ENCODE assay signal across 8 cellular contexts in the genomic region with DNA sequence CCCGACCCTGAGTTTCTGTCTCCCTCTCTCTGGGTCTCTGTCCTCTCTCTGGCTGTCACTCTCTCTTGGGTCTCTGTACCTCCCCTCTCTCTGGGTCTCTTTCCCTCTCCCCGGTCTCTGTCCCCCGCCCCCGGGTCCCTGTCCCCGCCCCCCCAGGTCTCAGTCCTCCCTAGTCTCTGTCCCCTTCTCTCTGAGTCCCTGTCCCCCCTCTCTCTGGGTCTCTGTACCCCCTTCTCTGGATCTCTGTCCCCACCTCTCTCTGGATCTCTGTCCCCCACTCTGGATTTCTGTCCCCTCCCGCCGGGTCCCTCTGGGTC. TPM values are rescaled to one million over a fixed set of nuclear protein-coding genes. Genes with fewer than 3 reads are reported as not detected.
DNase-seq lines count a peak whose midpoint lies in the region; ATAC-seq and TF ChIP-seq lines count a peak whose summit lies in the region.

No MANE protein-coding gene starts in this region.

- CTCF ChIA-PET in RWPE1 (lab: Yijun Ruan, JAX) = interaction anchor here (1.4 kb wide), 1 partner anchor 8 kb away, joined by 3 read pairs; no protein-coding TSS in a partner anchor

- ATAC-seq in gastrocnemius medialis (no peak), GM21619 (IDR thresholded peaks at IDR 0.05; ENCODE audit: unreplicated experiment) (no peak), HG03378 (IDR thresholded peaks at IDR 0.05; ENCODE audit: unreplicated experiment) (no peak), left colon (no peak)

- no peaks in the 10 kb centered on the region for H3K27me3 ChIP-seq in GM06990 (replicated peaks; ENCODE audit: control insufficient read depth, insufficient read depth, low read length)
- no peaks in the 10 kb centered on the region for H3K27me3 ChIP-seq in esophagus (ENCODE audit: control insufficient read depth in 1 of 2, insufficient read depth in 2 of 2, low read length in 2 of 2)
- H3K27me3 ChIP-seq in gastrocnemius medialis = no peaks in the 10 kb centered on the region

- TF ChIP-seq POLR2A in gastrocnemius medialis (IDR thresholded peaks at IDR 0.05) = no peak

- H3K4me1 ChIP-seq in esophagus (ENCODE audit: control insufficient read depth in 2 of 2, insufficient read depth in 2 of 2, low read length in 1 of 2) (peaks cover 4 to 28% of the 10 kb centered on the region in 2 donors), gastrocnemius medialis (peaks cover 27 to 39% of the 10 kb centered on the region in 2 donors)

- peaks cover 6% of the 10 kb centered on the region for H3K36me3 ChIP-seq in GM06990 (ENCODE audit: control insufficient read depth, insufficient read depth, low read length)
- peaks cover 0 to 8% of the 10 kb centered on the region in 2 donors for H3K36me3 ChIP-seq in esophagus (ENCODE audit: control insufficient read depth in 2 of 2, insufficient read depth in 2 of 2, low read length in 1 of 2)
- peaks cover 0 to 11% of the 10 kb centered on the region in 2 donors for H3K36me3 ChIP-seq in gastrocnemius medialis

- H3K27ac ChIP-seq in RWPE1 (peak overlapping the region; percentile 95), esophagus (ENCODE audit: low read depth in 2 of 2, low read length in 1 of 2) (peak overlapping the region; percentile 83 to 93), gastrocnemius medialis (peak overlapping the region; percentile 89 to 99 (median 98))

- intact Hi-C loops in gastrocnemius medialis (cut with DNase I; ENCODE audit: low total_unique reads) (no loop called here), left colon (cut with DNase I, micrococcal nuclease) (loop anchor here in 1 of 2 donors (10.0 kb wide), 1 partner anchor 88 kb away; a partner anchor contains a TSS)

- DNase-seq in GM06990 (ENCODE audit: extremely low read depth, insufficient read length) (no peak), RWPE1 (ENCODE audit: low spot score) (no peak), gastrocnemius medialis (no peak), globus pallidus (ENCODE audit: low spot score) (no peak), left colon (no peak)

- WGBS in esophagus, 2 donors = 60% methylated on average over 6 to 7 of the region's 7 CpGs

- in situ Hi-C loops in gastrocnemius medialis (cut with MboI; ENCODE audit: low sequenced_read_pairs in 4 of 4) = loop anchor here in 2 of 4 donors (10.0 to 25.0 kb wide), 2 partner anchors 88 to 101 kb away; a partner anchor contains a TSS

- TF ChIP-seq CTCF in GM06990 (IDR thresholded peaks at IDR 0.05; ENCODE audit: insufficient read depth, low read length, poor library complexity, severe bottlenecking) (no peak), RWPE1 (conservative IDR thresholded peaks at IDR 0.05; ENCODE audit: low read depth) (no peak), gastrocnemius medialis (IDR thresholded peaks at IDR 0.05 in 4 of 5, conservative IDR thresholded peaks at IDR 0.05 in 1 of 5) (no peak)

- H3K4me3 ChIP-seq in GM06990 (replicated peaks; ENCODE audit: low read depth, low read length) (peak overlapping the region; percentile 15), esophagus (ENCODE audit: low read depth in 1 of 2, low read length in 2 of 2) (no peak overlapping the region), gastrocnemius medialis (no peak overlapping the region)

- POLR2A ChIA-PET in RWPE1 (lab: Yijun Ruan, JAX; ENCODE audit: low non-redundant PET) = interaction anchor here (0.7 kb wide), 1 partner anchor 9 kb away, joined by 4 read pairs; no protein-coding TSS in a partner anchor

- H3K9me3 ChIP-seq in esophagus (ENCODE audit: control insufficient read depth in 2 of 2, insufficient read depth in 1 of 2, low read depth in 1 of 2, low read length in 1 of 2) (no peaks in the 10 kb centered on the region), gastrocnemius medialis (no peaks in the 10 kb centered on the region)

RNA-seq across cellular contexts. Expression of a gene that starts 2.3 kb away (rescaled TPM):
- 100 to 1,000 TPM; 645 to 931 TPM for polyA plus RNA-seq in esophagus
- total RNA-seq in gastrocnemius medialis = 1,000 to 10,000 TPM in 3 of 4 donors, 100 to 1,000 TPM in 1; 894 to 1,364 (median 1,121) TPM
- 1,000 to 10,000 TPM in 1 of 2 donors, 100 to 1,000 TPM in 1; 931 to 1,901 TPM for total RNA-seq in left colon

RNA-seq across cellular contexts. Expression of a gene that starts 8.1 kb away (rescaled TPM):
- 10 to 100 TPM; 41.7 to 56.9 TPM for polyA plus RNA-seq in esophagus
- total RNA-seq in gastrocnemius medialis (10 to 100 TPM in 3 of 4 donors, 1 to 10 TPM in 1; 7.9 to 21.8 (median 18.0) TPM), left colon (100 to 1,000 TPM; 128 to 174 TPM)

RNA-seq across cellular contexts. Expression of a gene that starts 29.3 kb away (rescaled TPM):
- polyA plus RNA-seq in esophagus = 1 to 10 TPM in 1 of 2 donors, under 1 TPM in 1; 0.57 to 1.3 TPM
- total RNA-seq in gastrocnemius medialis (not detected), left colon (under 1 TPM in 1 of 2 donors, not detected in 1; 0.56 TPM)

RNA-seq across cellular contexts. Expression of a gene that starts 30.3 kb away (rescaled TPM):
- 10 to 100 TPM; 27.0 to 30.9 TPM for polyA plus RNA-seq in esophagus
- total RNA-seq in gastrocnemius medialis (100 to 1,000 TPM; 110 to 221 (median 126) TPM), left colon (10 to 100 TPM; 41.4 to 48.6 TPM)

RNA-seq across cellular contexts. Expression of a gene that starts 30.9 kb away (rescaled TPM):
- 10 to 100 TPM; 56.1 to 87.4 TPM for polyA plus RNA-seq in esophagus
- total RNA-seq in gastrocnemius medialis (100 to 1,000 TPM; 134 to 185 (median 146) TPM), left colon (10 to 100 TPM; 47.9 to 56.7 TPM)

Comparison
In these comparisons a context has a peak if more than half of its experiments do, and no peak if none do; other contexts are left out.
1. RNA of a gene that starts 8.1 kb away (total RNA-seq): 128 to 174 TPM in left colon; 7.9 to 21.8 TPM in gastrocnemius medialis; every median in the first group is over 4 times any median in the second.
2. Peak in every context shown above with its lines, with median percentiles within 50 percentile points of each other: H3K27ac ChIP-seq.